ENCODE assay signal across 1 cellular context in the genomic region with DNA sequence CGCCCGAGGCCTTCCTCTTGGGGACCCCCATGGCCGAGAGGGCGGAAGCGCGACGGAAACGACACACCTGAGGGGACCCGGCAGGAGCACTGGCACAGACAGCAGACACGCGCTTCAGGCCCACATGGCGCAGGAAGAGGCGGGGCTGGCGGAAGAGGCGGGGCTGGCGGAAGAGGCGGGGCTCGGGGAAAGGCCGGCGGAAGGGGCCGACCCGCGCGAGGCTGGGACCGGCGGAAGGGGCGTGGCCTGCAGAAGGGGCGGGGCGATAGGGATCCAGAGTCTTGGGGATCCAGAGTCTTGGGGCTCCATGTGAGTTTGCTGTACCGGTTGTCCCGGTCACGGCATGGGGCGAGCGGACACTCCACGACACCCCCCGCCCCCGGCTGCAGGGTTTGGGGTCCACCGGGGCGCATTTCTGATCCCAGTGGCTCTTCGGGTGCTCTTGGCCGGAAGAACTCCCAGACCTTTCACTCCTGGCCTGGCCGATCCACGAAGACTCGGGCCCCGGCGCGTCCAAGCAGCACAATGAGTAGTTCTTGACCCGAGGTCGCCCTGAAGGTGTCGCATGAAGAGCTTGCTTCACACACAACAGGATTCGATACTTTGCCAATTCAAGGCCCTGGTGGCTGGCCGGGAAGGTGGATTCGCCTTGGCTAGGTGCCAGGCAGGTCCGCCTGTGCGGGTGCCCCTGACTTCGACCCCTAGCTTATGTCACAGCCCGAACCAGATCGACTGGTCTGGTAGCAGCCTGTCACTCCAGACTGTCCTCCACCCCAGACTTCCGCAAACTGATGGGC.
A peak's percentile ranks its signal among the peaks of the same experiment; 100 is the strongest.
TF ChIP-seq lines count a peak whose summit lies in the region.

A gene with protein sequence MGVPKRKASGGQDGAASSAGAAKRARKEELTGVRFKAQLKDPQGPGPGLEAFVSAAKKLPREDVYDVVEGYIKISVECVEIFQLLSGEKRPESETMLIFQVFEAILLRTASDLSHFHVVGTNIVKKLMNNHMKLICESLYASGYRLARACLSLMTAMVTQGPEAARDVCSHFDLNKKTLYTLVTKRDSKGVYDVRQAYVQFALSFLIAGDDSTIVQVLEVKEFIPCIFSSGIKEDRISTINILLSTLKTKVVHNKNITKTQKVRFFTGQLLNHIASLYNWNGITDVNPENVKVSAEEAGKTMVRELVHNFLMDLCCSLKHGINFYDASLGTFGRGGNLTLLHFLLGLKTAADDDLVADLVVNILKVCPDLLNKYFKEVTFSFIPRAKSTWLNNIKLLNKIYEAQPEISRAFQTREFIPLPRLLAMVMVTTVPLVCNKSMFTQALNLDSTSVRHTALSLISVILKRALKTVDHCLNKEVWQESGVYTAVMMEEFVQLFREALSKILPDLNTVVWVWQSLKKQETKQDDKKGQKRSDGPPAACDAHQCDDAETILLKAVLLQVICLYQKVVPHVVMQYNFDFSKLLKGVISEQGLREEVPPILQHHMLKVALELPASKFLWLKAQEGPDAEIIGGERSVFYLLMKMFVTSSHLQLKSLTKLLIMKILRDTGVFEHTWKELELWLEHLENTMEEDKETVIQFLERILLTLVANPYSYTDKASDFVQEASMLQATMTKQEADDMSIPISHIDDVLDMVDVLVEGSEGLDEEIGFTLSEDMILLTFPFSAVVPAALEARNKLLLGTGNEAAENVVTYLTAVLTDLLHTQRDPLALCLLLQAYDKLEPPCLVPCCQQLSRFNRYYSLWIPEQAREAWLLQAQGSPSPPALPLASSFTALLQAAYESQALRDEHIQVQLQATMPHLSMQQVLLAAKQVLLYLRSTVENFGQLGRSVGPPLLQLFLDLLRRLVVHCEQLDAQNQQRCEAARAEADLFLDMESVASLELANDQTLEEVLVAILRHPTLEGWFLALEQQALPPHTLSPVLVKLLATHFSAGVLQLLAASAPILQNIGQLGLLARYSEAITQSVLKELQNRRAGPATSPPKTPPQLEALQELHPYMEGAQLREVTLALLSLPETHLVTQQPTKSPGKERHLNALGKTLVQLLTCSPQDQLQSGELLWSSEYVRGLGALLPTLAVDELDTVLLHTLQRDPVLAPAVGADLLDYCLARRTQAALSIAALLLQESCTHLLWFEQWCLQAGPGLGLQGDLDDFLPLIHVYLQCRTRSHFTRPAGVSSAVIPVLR (N-terminal part only) (minus strand): TSS at position 133 of the 797 bp plus-strand sequence. CDS start 102 bp downstream, at position 31.

TF ChIP-seq in HEK293, 187 proteins besides CTCF, POLR2A, EP300 and RAD21 (continued from another document and continues in another):
- TF ChIP-seq, protein P1, sequence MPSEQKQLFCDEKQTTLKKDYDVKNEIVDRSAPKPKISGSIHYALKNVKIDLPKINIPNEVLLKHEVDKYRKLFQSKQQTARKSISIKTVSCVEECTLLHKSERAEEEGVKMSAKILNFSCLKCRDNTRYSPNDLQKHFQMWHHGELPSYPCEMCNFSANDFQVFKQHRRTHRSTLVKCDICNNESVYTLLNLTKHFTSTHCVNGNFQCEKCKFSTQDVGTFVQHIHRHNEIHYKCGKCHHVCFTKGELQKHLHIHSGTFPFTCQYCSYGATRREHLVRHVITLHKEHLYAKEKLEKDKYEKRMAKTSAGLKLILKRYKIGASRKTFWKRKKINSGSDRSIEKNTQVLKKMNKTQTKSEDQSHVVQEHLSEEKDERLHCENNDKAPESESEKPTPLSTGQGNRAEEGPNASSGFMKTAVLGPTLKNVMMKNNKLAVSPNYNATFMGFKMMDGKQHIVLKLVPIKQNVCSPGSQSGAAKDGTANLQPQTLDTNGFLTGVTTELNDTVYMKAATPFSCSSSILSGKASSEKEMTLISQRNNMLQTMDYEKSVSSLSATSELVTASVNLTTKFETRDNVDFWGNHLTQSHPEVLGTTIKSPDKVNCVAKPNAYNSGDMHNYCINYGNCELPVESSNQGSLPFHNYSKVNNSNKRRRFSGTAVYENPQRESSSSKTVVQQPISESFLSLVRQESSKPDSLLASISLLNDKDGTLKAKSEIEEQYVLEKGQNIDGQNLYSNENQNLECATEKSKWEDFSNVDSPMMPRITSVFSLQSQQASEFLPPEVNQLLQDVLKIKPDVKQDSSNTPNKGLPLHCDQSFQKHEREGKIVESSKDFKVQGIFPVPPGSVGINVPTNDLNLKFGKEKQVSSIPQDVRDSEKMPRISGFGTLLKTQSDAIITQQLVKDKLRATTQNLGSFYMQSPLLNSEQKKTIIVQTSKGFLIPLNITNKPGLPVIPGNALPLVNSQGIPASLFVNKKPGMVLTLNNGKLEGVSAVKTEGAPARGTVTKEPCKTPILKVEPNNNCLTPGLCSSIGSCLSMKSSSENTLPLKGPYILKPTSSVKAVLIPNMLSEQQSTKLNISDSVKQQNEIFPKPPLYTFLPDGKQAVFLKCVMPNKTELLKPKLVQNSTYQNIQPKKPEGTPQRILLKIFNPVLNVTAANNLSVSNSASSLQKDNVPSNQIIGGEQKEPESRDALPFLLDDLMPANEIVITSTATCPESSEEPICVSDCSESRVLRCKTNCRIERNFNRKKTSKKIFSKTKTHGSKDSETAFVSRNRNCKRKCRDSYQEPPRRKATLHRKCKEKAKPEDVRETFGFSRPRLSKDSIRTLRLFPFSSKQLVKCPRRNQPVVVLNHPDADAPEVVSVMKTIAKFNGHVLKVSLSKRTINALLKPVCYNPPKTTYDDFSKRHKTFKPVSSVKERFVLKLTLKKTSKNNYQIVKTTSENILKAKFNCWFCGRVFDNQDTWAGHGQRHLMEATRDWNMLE (tag by site-specific recombination; conservative IDR thresholded peaks at IDR 0.05; ENCODE audit: low read depth): peak; percentile 92
- TF ChIP-seq ZNF341 (tag by site-specific recombination; IDR thresholded peaks at IDR 0.05; ENCODE audit: low read depth): peak; percentile 78
- TF ChIP-seq ZNF521 (tag by site-specific recombination; IDR thresholded peaks at IDR 0.05): no peak
- no peak for TF ChIP-seq ZNF792 (tag by site-specific recombination; IDR thresholded peaks at IDR 0.05)
- TF ChIP-seq ZNF658 (tag by site-specific recombination; IDR thresholded peaks at IDR 0.05): no peak
- no peak for TF ChIP-seq ZNF248 (tag by site-specific recombination; IDR thresholded peaks at IDR 0.05)
- TF ChIP-seq YY2 (tag by site-specific recombination; IDR thresholded peaks at IDR 0.05): no peak
- TF ChIP-seq, protein P2, sequence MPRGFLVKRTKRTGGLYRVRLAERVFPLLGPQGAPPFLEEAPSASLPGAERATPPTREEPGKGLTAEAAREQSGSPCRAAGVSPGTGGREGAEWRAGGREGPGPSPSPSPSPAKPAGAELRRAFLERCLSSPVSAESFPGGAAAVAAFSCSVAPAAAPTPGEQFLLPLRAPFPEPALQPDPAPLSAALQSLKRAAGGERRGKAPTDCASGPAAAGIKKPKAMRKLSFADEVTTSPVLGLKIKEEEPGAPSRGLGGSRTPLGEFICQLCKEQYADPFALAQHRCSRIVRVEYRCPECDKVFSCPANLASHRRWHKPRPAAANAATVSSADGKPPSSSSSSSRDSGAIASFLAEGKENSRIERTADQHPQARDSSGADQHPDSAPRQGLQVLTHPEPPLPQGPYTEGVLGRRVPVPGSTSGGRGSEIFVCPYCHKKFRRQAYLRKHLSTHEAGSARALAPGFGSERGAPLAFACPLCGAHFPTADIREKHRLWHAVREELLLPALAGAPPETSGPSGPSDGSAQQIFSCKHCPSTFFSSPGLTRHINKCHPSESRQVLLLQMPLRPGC (tag by site-specific recombination; IDR thresholded peaks at IDR 0.05): no peak
- no peak for TF ChIP-seq TRIM28 (IDR thresholded peaks at IDR 0.05; ENCODE audit: borderline replicate concordance, low read length)
- TF ChIP-seq SP7 (tag by site-specific recombination; IDR thresholded peaks at IDR 0.05): peak; percentile 67
- TF ChIP-seq ZIC2 (tag by site-specific recombination; IDR thresholded peaks at IDR 0.05): peak; percentile 80
- TF ChIP-seq, protein P3, sequence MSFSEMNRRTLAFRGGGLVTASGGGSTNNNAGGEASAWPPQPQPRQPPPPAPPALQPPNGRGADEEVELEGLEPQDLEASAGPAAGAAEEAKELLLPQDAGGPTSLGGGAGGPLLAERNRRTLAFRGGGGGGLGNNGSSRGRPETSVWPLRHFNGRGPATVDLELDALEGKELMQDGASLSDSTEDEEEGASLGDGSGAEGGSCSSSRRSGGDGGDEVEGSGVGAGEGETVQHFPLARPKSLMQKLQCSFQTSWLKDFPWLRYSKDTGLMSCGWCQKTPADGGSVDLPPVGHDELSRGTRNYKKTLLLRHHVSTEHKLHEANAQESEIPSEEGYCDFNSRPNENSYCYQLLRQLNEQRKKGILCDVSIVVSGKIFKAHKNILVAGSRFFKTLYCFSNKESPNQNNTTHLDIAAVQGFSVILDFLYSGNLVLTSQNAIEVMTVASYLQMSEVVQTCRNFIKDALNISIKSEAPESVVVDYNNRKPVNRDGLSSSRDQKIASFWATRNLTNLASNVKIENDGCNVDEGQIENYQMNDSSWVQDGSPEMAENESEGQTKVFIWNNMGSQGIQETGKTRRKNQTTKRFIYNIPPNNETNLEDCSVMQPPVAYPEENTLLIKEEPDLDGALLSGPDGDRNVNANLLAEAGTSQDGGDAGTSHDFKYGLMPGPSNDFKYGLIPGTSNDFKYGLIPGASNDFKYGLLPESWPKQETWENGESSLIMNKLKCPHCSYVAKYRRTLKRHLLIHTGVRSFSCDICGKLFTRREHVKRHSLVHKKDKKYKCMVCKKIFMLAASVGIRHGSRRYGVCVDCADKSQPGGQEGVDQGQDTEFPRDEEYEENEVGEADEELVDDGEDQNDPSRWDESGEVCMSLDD (tag by site-specific recombination; IDR thresholded peaks at IDR 0.05): peak; percentile 98
- TF ChIP-seq ZNF202 (tag by site-specific recombination; IDR thresholded peaks at IDR 0.05; ENCODE audit: borderline replicate concordance): no peak
- TF ChIP-seq ZBTB48 (tag by site-specific recombination; IDR thresholded peaks at IDR 0.05): peak; percentile 95
- no peak for TF ChIP-seq ZFP41 (tag by site-specific recombination; IDR thresholded peaks at IDR 0.05; ENCODE audit: borderline replicate concordance)
- TF ChIP-seq ZNF274 (IDR thresholded peaks at IDR 0.05; ENCODE audit: low read length): no peak
- TF ChIP-seq ZNF274 (tag by site-specific recombination; IDR thresholded peaks at IDR 0.05; ENCODE audit: borderline replicate concordance): no peak
- TF ChIP-seq, protein P4, sequence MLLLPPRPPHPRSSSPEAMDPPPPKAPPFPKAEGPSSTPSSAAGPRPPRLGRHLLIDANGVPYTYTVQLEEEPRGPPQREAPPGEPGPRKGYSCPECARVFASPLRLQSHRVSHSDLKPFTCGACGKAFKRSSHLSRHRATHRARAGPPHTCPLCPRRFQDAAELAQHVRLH (tag by site-specific recombination; IDR thresholded peaks at IDR 0.05): no peak
- TF ChIP-seq ZNF701 (tag by site-specific recombination; IDR thresholded peaks at IDR 0.05): no peak
- 0 out of 2 replicates have a peak, but pooled peaks have one; percentile 47 for TF ChIP-seq ZNF48 (tag by site-specific recombination; IDR thresholded peaks at IDR 0.05)
- TF ChIP-seq, protein P5, sequence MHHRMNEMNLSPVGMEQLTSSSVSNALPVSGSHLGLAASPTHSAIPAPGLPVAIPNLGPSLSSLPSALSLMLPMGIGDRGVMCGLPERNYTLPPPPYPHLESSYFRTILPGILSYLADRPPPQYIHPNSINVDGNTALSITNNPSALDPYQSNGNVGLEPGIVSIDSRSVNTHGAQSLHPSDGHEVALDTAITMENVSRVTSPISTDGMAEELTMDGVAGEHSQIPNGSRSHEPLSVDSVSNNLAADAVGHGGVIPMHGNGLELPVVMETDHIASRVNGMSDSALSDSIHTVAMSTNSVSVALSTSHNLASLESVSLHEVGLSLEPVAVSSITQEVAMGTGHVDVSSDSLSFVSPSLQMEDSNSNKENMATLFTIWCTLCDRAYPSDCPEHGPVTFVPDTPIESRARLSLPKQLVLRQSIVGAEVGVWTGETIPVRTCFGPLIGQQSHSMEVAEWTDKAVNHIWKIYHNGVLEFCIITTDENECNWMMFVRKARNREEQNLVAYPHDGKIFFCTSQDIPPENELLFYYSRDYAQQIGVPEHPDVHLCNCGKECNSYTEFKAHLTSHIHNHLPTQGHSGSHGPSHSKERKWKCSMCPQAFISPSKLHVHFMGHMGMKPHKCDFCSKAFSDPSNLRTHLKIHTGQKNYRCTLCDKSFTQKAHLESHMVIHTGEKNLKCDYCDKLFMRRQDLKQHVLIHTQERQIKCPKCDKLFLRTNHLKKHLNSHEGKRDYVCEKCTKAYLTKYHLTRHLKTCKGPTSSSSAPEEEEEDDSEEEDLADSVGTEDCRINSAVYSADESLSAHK (tag by site-specific recombination; IDR thresholded peaks at IDR 0.05): no peak
- 0 out of 2 replicates have a peak, but pooled peaks have one; percentile 45 for TF ChIP-seq ZEB2 (tag by site-specific recombination; IDR thresholded peaks at IDR 0.05)
- TF ChIP-seq, protein P6, sequence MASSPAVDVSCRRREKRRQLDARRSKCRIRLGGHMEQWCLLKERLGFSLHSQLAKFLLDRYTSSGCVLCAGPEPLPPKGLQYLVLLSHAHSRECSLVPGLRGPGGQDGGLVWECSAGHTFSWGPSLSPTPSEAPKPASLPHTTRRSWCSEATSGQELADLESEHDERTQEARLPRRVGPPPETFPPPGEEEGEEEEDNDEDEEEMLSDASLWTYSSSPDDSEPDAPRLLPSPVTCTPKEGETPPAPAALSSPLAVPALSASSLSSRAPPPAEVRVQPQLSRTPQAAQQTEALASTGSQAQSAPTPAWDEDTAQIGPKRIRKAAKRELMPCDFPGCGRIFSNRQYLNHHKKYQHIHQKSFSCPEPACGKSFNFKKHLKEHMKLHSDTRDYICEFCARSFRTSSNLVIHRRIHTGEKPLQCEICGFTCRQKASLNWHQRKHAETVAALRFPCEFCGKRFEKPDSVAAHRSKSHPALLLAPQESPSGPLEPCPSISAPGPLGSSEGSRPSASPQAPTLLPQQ (tag by site-specific recombination; IDR thresholded peaks at IDR 0.05): peak; percentile 73; the same call in 1 of the 2 replicates
- no peak for TF ChIP-seq GLI2 (tag by site-specific recombination; IDR thresholded peaks at IDR 0.05; ENCODE audit: borderline replicate concordance, low read depth)
- TF ChIP-seq ZNF239 (tag by site-specific recombination; IDR thresholded peaks at IDR 0.05): no peak
- TF ChIP-seq ZNF416 (tag by site-specific recombination; IDR thresholded peaks at IDR 0.05): no peak
- TF ChIP-seq PRDM1 (tag by site-specific recombination; IDR thresholded peaks at IDR 0.05): no peak
- TF ChIP-seq, protein P7, sequence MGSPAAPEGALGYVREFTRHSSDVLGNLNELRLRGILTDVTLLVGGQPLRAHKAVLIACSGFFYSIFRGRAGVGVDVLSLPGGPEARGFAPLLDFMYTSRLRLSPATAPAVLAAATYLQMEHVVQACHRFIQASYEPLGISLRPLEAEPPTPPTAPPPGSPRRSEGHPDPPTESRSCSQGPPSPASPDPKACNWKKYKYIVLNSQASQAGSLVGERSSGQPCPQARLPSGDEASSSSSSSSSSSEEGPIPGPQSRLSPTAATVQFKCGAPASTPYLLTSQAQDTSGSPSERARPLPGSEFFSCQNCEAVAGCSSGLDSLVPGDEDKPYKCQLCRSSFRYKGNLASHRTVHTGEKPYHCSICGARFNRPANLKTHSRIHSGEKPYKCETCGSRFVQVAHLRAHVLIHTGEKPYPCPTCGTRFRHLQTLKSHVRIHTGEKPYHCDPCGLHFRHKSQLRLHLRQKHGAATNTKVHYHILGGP (tag by site-specific recombination; IDR thresholded peaks at IDR 0.05): peak; percentile 62
- TF ChIP-seq ZNF324 (tag by site-specific recombination; IDR thresholded peaks at IDR 0.05): peak; percentile 65
- TF ChIP-seq, protein P8, sequence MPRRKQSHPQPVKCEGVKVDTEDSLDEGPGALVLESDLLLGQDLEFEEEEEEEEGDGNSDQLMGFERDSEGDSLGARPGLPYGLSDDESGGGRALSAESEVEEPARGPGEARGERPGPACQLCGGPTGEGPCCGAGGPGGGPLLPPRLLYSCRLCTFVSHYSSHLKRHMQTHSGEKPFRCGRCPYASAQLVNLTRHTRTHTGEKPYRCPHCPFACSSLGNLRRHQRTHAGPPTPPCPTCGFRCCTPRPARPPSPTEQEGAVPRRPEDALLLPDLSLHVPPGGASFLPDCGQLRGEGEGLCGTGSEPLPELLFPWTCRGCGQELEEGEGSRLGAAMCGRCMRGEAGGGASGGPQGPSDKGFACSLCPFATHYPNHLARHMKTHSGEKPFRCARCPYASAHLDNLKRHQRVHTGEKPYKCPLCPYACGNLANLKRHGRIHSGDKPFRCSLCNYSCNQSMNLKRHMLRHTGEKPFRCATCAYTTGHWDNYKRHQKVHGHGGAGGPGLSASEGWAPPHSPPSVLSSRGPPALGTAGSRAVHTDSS (tag by site-specific recombination; IDR thresholded peaks at IDR 0.05): no peak
